In the genomic region with DNA sequence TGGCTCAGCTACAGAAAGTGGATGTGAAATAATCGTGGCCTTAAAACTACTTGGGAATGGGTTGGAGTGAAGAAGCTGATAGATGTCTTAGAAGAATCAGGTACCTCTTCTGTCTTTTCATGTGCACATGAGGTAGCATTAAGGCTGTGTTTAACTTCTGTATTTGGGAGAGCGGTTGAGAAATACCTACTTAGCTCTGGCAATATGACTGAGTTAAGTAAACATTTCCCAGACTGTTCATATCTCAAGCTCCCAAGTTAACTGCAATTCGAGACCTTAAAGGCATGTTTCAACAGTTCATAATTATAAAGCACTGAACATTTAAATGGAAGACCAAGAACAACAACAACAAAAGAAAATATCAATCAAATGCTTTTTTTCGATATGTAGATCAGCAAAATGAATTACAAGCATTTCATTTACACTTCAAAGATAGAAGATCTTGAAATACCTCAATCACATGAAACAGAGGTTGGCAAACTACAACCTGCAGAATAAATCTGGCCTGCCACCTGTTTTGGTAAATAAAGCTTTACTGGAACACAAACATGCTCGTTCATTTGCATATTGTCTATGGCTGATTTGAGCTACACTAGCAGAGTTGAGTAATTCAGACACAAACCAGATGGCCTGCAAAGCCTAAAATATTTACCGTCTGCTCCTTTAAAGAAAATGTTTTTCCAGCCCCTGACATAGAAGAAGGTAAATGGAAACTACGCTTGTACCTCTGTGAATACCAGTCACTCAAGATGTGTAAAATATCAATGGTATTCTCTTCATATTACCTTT, we compare ENCODE assay signal across 1 cellular context.
TF ChIP-seq lines count a peak whose summit lies in the region.

No MANE protein-coding gene starts in this region.

TF ChIP-seq in IMR-90, 13 proteins besides CTCF, POLR2A, EP300 and RAD21:
- TF ChIP-seq MAZ (IDR thresholded peaks at IDR 0.05; ENCODE audit: borderline replicate concordance, low read depth, low read length): no peak
